In genomic region chr7:66400400-66400799, GRCh38 we compare ENCODE assay signal across 10 cellular contexts.
"Had no signal": no experiment of that assay in that cellular context is flagged by ENCODE, and none has a peak within 500 bp of the region (broad histone marks: within the 10 kb centered on the region; RNA-seq: fewer than 3 reads in every experiment).

No MANE protein-coding gene starts in this region.

- H2AFZ ChIP-seq: GM23248, GM23338 had no signal

- H3K9me3 ChIP-seq: HAP-1 had no signal

- H3K27ac ChIP-seq: GM23248 had no signal

- H3K4me2 ChIP-seq: GM23338 had no signal

- H3K4me3 ChIP-seq: GM23248, GM23338, HAP-1 had no signal

- H3K4me3 Mint-ChIP-seq: GM23338, H9, HFFc6 had no signal

- ATAC-seq: GM23338, HCT116 had no signal

- H3K9ac ChIP-seq: GM23248 had no signal

- H3K9me3 Mint-ChIP-seq: GM23338, H9 had no signal

- FAIRE-seq: H1, H54 had no signal

- H3K27ac Mint-ChIP-seq: GM23338, H9, HFFc6 had no signal

- H3K36me3 ChIP-seq: HAP-1 had no signal

- H3K4me1 ChIP-seq: HAP-1 had no signal

- DNase-seq: GOT3, H7, H9, HFFc6 had no signal

- H3K4me1 Mint-ChIP-seq: GM23338, H9 had no signal
